33 cellular contexts compared by ENCODE assay signal in the genomic region with DNA sequence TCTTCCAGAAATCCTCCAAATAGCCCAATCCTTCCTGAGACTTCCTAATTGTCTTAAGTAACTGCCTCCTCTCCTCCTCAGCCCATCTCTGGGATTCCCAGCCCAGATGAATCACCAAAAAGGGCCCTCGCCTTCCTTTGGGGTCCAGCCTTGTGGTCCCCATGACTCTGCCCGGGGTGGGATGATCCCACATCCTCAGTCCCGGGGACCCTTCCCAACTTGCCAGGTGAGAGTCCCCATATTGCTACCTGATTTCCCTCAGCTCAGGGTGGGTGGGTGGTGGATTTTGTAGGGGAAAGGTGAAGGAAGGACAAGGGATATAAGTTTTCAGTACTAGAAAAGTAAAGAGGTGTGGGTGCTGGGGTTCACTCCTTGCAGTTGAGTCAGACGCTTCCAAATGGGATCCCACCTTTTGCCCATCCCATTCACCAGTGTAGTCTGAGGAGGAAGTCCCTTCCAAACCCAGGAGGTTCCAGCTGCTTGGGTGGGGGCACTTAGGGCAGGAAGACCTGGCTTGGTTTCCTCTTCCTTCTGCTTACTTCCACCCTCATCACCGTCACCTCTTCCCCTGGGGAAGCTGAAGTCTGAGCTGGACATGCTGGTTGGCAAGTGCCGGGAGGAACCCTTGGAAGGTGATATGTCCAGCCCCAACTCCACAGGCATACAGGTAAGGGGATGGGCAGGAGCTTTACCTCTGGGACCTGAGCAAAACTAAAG. TPM values are rescaled to one million over a fixed set of nuclear protein-coding genes. Genes with fewer than 3 reads are reported as not detected.
DNase-seq lines count a peak whose midpoint lies in the region; ATAC-seq and TF ChIP-seq lines count a peak whose summit lies in the region.
"Had no signal": no experiment of that assay in that cellular context is flagged by ENCODE, and none has a peak within 500 bp of the region (broad histone marks: within the 10 kb centered on the region; RNA-seq: fewer than 3 reads in every experiment).

No MANE protein-coding gene starts in this region.

- peaks cover 24% of the 10 kb centered on the region for H3K27me3 ChIP-seq in neutrophil
- H3K27me3 ChIP-seq in uterus = no peaks in the 10 kb centered on the region
- H3K27me3 ChIP-seq: breast epithelium had no signal

- peaks cover 8% of the 10 kb centered on the region for H3K27me3 Mint-ChIP-seq in activated CD8-positive, alpha-beta T cell treated with anti-CD3 and anti-CD28 coated beads, Interleukin-2, amount 10 ng/mL, durations not matched to agents 7 days and 5 days (ENCODE audit: low read depth)
- peaks cover 4% of the 10 kb centered on the region for H3K27me3 Mint-ChIP-seq in activated CD8-positive, alpha-beta T cell treated with anti-CD3 and anti-CD28 coated beads for 36 hours
- H3K27me3 Mint-ChIP-seq in endothelial cell (ENCODE audit: unreplicated experiment) = peaks cover 29% of the 10 kb centered on the region
- H3K27me3 Mint-ChIP-seq: stimulated activated naive CD8-positive, alpha-beta T cell treated with anti-CD3 and anti-CD28 coated beads, Interleukin-15, Interleukin-2, amounts not matched to agents 100 ng/mL and 50 ng/mL, for 24 hours had no signal

- H3K36me3 ChIP-seq in neutrophil (peaks cover 60% of the 10 kb centered on the region), uterus (no peaks in the 10 kb centered on the region)
- H3K36me3 ChIP-seq: breast epithelium, gastroesophageal sphincter, lower lobe of right lung, thoracic aorta had no signal

- peaks cover 49% of the 10 kb centered on the region for H3K4me1 Mint-ChIP-seq in activated CD8-positive, alpha-beta T cell treated with anti-CD3 and anti-CD28 coated beads, Interleukin-2, amount 10 ng/mL, durations not matched to agents 7 days and 5 days (ENCODE audit: low read depth)
- peaks cover 27% of the 10 kb centered on the region for H3K4me1 Mint-ChIP-seq in activated CD8-positive, alpha-beta T cell treated with anti-CD3 and anti-CD28 coated beads for 36 hours (ENCODE audit: low read depth)
- peaks cover 32% of the 10 kb centered on the region for H3K4me1 Mint-ChIP-seq in endothelial cell (ENCODE audit: unreplicated experiment)

- H3K9me3 ChIP-seq in neutrophil (no peaks in the 10 kb centered on the region), uterus (no peaks in the 10 kb centered on the region)
- H3K9me3 ChIP-seq: breast epithelium, gastroesophageal sphincter, lower lobe of right lung, thoracic aorta had no signal

- intact Hi-C loops in activated CD8-positive, alpha-beta T cell treated with anti-CD3 and anti-CD28 coated beads for 36 hours (cut with micrococcal nuclease) = no loop called here
- intact Hi-C loops in uterus (cut with DNase I; ENCODE audit: low total_unique reads) = no loop called here

- H3K9me3 Mint-ChIP-seq in activated CD8-positive, alpha-beta T cell treated with anti-CD3 and anti-CD28 coated beads, Interleukin-2, amount 10 ng/mL, durations not matched to agents 7 days and 5 days (ENCODE audit: insufficient read depth) = no peaks in the 10 kb centered on the region
- H3K9me3 Mint-ChIP-seq in activated CD8-positive, alpha-beta T cell treated with anti-CD3 and anti-CD28 coated beads for 36 hours = no peaks in the 10 kb centered on the region
- H3K9me3 Mint-ChIP-seq in endothelial cell (ENCODE audit: unreplicated experiment) = no peaks in the 10 kb centered on the region
- H3K9me3 Mint-ChIP-seq: stimulated activated naive CD8-positive, alpha-beta T cell treated with anti-CD3 and anti-CD28 coated beads, Interleukin-15, Interleukin-2, amounts not matched to agents 100 ng/mL and 50 ng/mL, for 24 hours; T-helper 1 cell treated with Interleukin-12 subunit alpha and Interleukin-12 subunit beta and Interleukin-4 antibody, amounts not matched to agents 30 μg/mL and 1 μg/mL, for 36 hours had no signal

- no peak for ATAC-seq in activated CD8-positive, alpha-beta T cell treated with anti-CD3 and anti-CD28 coated beads, Interleukin-2, amount 10 ng/mL, durations not matched to agents 7 days and 5 days
- no peak for ATAC-seq in activated CD8-positive, alpha-beta T cell treated with anti-CD3 and anti-CD28 coated beads for 36 hours
- no peak for ATAC-seq in GM21381 (IDR thresholded peaks at IDR 0.05; ENCODE audit: unreplicated experiment)
- ATAC-seq: gastroesophageal sphincter, lower lobe of right lung, right cardiac atrium, SK-N-SH treated with all-trans-retinoic acid at 6 μM for 48 hours had no signal

- H3K36me3 Mint-ChIP-seq in activated CD8-positive, alpha-beta T cell treated with anti-CD3 and anti-CD28 coated beads, Interleukin-2, amount 10 ng/mL, durations not matched to agents 7 days and 5 days (ENCODE audit: low read depth) = peaks cover 29% of the 10 kb centered on the region
- H3K36me3 Mint-ChIP-seq in activated CD8-positive, alpha-beta T cell treated with anti-CD3 and anti-CD28 coated beads for 36 hours (ENCODE audit: low read depth) = peaks cover 21% of the 10 kb centered on the region
- H3K36me3 Mint-ChIP-seq in endothelial cell (ENCODE audit: low read depth, unreplicated experiment) = peaks cover 16% of the 10 kb centered on the region

- POLR2A ChIA-PET in activated CD8-positive, alpha-beta T cell treated with anti-CD3 and anti-CD28 coated beads, Interleukin-2, amount 10 ng/mL, durations not matched to agents 7 days and 5 days (lab: Charles Lee) = interaction anchor here (0.8 to 2.4 kb wide), 4 partner anchors 10 to 245 kb away, joined by 3 to 11 read pairs (median 4); a partner anchor contains a TSS
- POLR2A ChIA-PET in activated CD8-positive, alpha-beta T cell treated with anti-CD3 and anti-CD28 coated beads for 36 hours (lab: Charles Lee) = interaction anchor here (0.6 to 3.0 kb wide), 2 partner anchors 10 to 75 kb away, joined by 3 to 31 read pairs; no protein-coding TSS in a partner anchor

- CTCF ChIA-PET in activated CD8-positive, alpha-beta T cell treated with anti-CD3 and anti-CD28 coated beads, Interleukin-2, amount 10 ng/mL, durations not matched to agents 7 days and 5 days (lab: Charles Lee) = interaction anchor here (2.1 to 2.3 kb wide), 2 partner anchors 10 to 12 kb away, joined by 8 to 14 read pairs; a partner anchor contains a TSS
- CTCF ChIA-PET in activated CD8-positive, alpha-beta T cell treated with anti-CD3 and anti-CD28 coated beads for 36 hours (lab: Charles Lee) = interaction anchor here (1.1 to 2.1 kb wide), 6 partner anchors 9 to 251 kb away, joined by 3 to 15 read pairs (median 5); a partner anchor contains a TSS

- no peak overlapping the region for H3K4me3 Mint-ChIP-seq in activated CD8-positive, alpha-beta T cell treated with anti-CD3 and anti-CD28 coated beads, Interleukin-2, amount 10 ng/mL, durations not matched to agents 7 days and 5 days
- no peak overlapping the region for H3K4me3 Mint-ChIP-seq in activated CD8-positive, alpha-beta T cell treated with anti-CD3 and anti-CD28 coated beads for 36 hours
- H3K4me3 Mint-ChIP-seq in endothelial cell (ENCODE audit: unreplicated experiment) = no peak overlapping the region
- H3K4me3 Mint-ChIP-seq: stimulated activated naive CD8-positive, alpha-beta T cell treated with anti-CD3 and anti-CD28 coated beads, Interleukin-15, Interleukin-2, amounts not matched to agents 100 ng/mL and 50 ng/mL, for 24 hours; T-helper 1 cell treated with Interleukin-12 subunit alpha and Interleukin-12 subunit beta and Interleukin-4 antibody, amounts not matched to agents 30 μg/mL and 1 μg/mL, for 36 hours had no signal

- peak overlapping the region; percentile 13 for H3K27ac Mint-ChIP-seq in activated CD8-positive, alpha-beta T cell treated with anti-CD3 and anti-CD28 coated beads, Interleukin-2, amount 10 ng/mL, durations not matched to agents 7 days and 5 days
- H3K27ac Mint-ChIP-seq in activated CD8-positive, alpha-beta T cell treated with anti-CD3 and anti-CD28 coated beads for 36 hours = no peak overlapping the region
- H3K27ac Mint-ChIP-seq in endothelial cell (ENCODE audit: unreplicated experiment) = peak overlapping the region; percentile 42
- H3K27ac Mint-ChIP-seq: stimulated activated naive CD8-positive, alpha-beta T cell treated with anti-CD3 and anti-CD28 coated beads, Interleukin-15, Interleukin-2, amounts not matched to agents 100 ng/mL and 50 ng/mL, for 24 hours; T-helper 1 cell treated with Interleukin-12 subunit alpha and Interleukin-12 subunit beta and Interleukin-4 antibody, amounts not matched to agents 30 μg/mL and 1 μg/mL, for 36 hours had no signal

- peak overlapping the region; percentile 99 for H3K27ac ChIP-seq in neutrophil
- H3K27ac ChIP-seq in uterus = no peak overlapping the region
- H3K27ac ChIP-seq: 22Rv1, breast epithelium, C4-2B, gastroesophageal sphincter, hepatocyte, lower lobe of right lung, thoracic aorta had no signal

- H3K4me3 ChIP-seq in neutrophil (ENCODE audit: low read depth in 1 of 2, low read length in 1 of 2) = no peak overlapping the region
- H3K4me3 ChIP-seq in uterus = no peak overlapping the region
- H3K4me3 ChIP-seq: breast epithelium, gastroesophageal sphincter, hepatocyte, lower lobe of right lung, smooth muscle cell, thoracic aorta had no signal

- H3K4me1 ChIP-seq in neutrophil (ENCODE audit: control insufficient read depth in 1 of 2, insufficient read depth in 1 of 2, low read depth in 1 of 2, low read length in 1 of 2) = peaks cover 63 to 76% of the 10 kb centered on the region in 2 experiments
- H3K4me1 ChIP-seq in uterus = peaks cover 3 to 11% of the 10 kb centered on the region in 2 donors

- TF ChIP-seq POLR2A in uterus (IDR thresholded peaks at IDR 0.05) = no peak

- no peak for DNase-seq in activated CD8-positive, alpha-beta T cell treated with anti-CD3 and anti-CD28 coated beads, Interleukin-2, amount 10 ng/mL, durations not matched to agents 7 days and 5 days
- DNase-seq in activated CD8-positive, alpha-beta T cell treated with anti-CD3 and anti-CD28 coated beads for 36 hours = no peak
- no peak for DNase-seq in endothelial cell (ENCODE audit: low spot score)
- DNase-seq in uterus = no peak
- DNase-seq: activated CD4-positive, alpha-beta T cell treated with anti-CD3 and anti-CD28 coated beads, Interleukin-2, amount 50 U/mL, for 48 hours; activated CD4-positive, CD25-positive, alpha-beta regulatory T cell treated with anti-CD3 and anti-CD28 coated beads, Interleukin-2, amount 50 U/mL, for 72 hours; activated CD8-positive, alpha-beta memory T cell treated with anti-CD3 and anti-CD28 coated beads, Interleukin-2, amount 50 U/mL, for 4 hours; activated naive CD4-positive, alpha-beta T cell treated with Interleukin-2 at 50 U/mL for 16 hours; Calu3; DMS79; Kasumi-1; lower lobe of right lung; NCI-H1417; NCI-H2081; NCI-H2227 treated with DMSO at 0.1 percent for 48 hours; NCI-H526; right cardiac atrium; stimulated activated CD4-positive, alpha-beta T cell treated with anti-CD3 and anti-CD28 coated beads, Interleukin-1b, Interleukin-23, amount 100 ng/mL, for 48 hours had no signal

- TF ChIP-seq CTCF in activated CD8-positive, alpha-beta T cell treated with anti-CD3 and anti-CD28 coated beads for 36 hours (IDR thresholded peaks at IDR 0.05) = no peak
- TF ChIP-seq CTCF in endothelial cell (IDR thresholded peaks at IDR 0.05; ENCODE audit: unreplicated experiment) (no peak), neutrophil (IDR thresholded peaks at IDR 0.05) (no peak), uterus (IDR thresholded peaks at IDR 0.05) (no peak)

RNA-seq across cellular contexts. Expression of a gene that starts 5.6 kb away (rescaled TPM):
- 1 to 10 TPM in 1 of 2 experiments, under 1 TPM in 1; 0.68 to 1.9 TPM for total RNA-seq in activated CD8-positive, alpha-beta T cell treated with anti-CD3 and anti-CD28 coated beads, Interleukin-2, amount 10 ng/mL, durations not matched to agents 7 days and 5 days
- total RNA-seq in activated CD8-positive, alpha-beta T cell treated with anti-CD3 and anti-CD28 coated beads for 36 hours = under 1 TPM; 0.20 to 0.83 TPM
- 0.77 TPM for total RNA-seq in endothelial cell (ENCODE audit: unreplicated experiment)
- total RNA-seq in uterus = 1 to 10 TPM in 2 of 4 donors, not detected in 2; 6.1 to 6.6 TPM

RNA-seq across cellular contexts. Expression of a gene that starts 10.1 kb away (rescaled TPM):
- not detected for total RNA-seq in activated CD8-positive, alpha-beta T cell treated with anti-CD3 and anti-CD28 coated beads, Interleukin-2, amount 10 ng/mL, durations not matched to agents 7 days and 5 days
- 1 to 10 TPM; 1.7 to 2.3 TPM for total RNA-seq in activated CD8-positive, alpha-beta T cell treated with anti-CD3 and anti-CD28 coated beads for 36 hours
- not detected for total RNA-seq in endothelial cell (ENCODE audit: unreplicated experiment)
- not detected for total RNA-seq in uterus
- total RNA-seq: breast epithelium, gastroesophageal sphincter, lower lobe of right lung, mononuclear cell, posterior vena cava, right cardiac atrium, thoracic aorta, urinary bladder had no signal

RNA-seq across cellular contexts. Expression of a gene that starts 14.5 kb away (rescaled TPM):
- 100 to 1,000 TPM; 243 to 248 TPM for total RNA-seq in activated CD8-positive, alpha-beta T cell treated with anti-CD3 and anti-CD28 coated beads, Interleukin-2, amount 10 ng/mL, durations not matched to agents 7 days and 5 days
- total RNA-seq in activated CD8-positive, alpha-beta T cell treated with anti-CD3 and anti-CD28 coated beads for 36 hours = 100 to 1,000 TPM; 125 to 128 TPM
- total RNA-seq in endothelial cell (ENCODE audit: unreplicated experiment) (65.4 TPM), uterus (1 to 10 TPM; 1.5 to 8.1 (median 3.3) TPM)
- total RNA-seq: Calu3 had no signal

RNA-seq across cellular contexts. Expression of a gene that starts 22.7 kb away (rescaled TPM):
- total RNA-seq in activated CD8-positive, alpha-beta T cell treated with anti-CD3 and anti-CD28 coated beads, Interleukin-2, amount 10 ng/mL, durations not matched to agents 7 days and 5 days = 100 to 1,000 TPM; 275 to 291 TPM
- 100 to 1,000 TPM; 343 to 345 TPM for total RNA-seq in activated CD8-positive, alpha-beta T cell treated with anti-CD3 and anti-CD28 coated beads for 36 hours
- total RNA-seq in endothelial cell (ENCODE audit: unreplicated experiment) (183 TPM), uterus (100 to 1,000 TPM in 1 of 4 donors, 10 to 100 TPM in 3; 29.1 to 160 (median 76.8) TPM)

RNA-seq across cellular contexts. Expression of a gene that starts 30.6 kb away (rescaled TPM):
- not detected for total RNA-seq in activated CD8-positive, alpha-beta T cell treated with anti-CD3 and anti-CD28 coated beads, Interleukin-2, amount 10 ng/mL, durations not matched to agents 7 days and 5 days
- under 1 TPM in 1 of 2 experiments, not detected in 1; 0.16 TPM for total RNA-seq in activated CD8-positive, alpha-beta T cell treated with anti-CD3 and anti-CD28 coated beads for 36 hours
- total RNA-seq in endothelial cell (ENCODE audit: unreplicated experiment) (not detected), uterus (not detected)
- total RNA-seq: breast epithelium, Calu3, gastroesophageal sphincter, lower lobe of right lung, posterior vena cava, right cardiac atrium, smooth muscle cell, thoracic aorta, urinary bladder had no signal
